9 cellular contexts compared by ENCODE assay signal in genomic region chr17:2982854-2983636, GRCh38.
DNase-seq lines count a peak whose midpoint lies in the region; ATAC-seq and TF ChIP-seq lines count a peak whose summit lies in the region.
"Had no signal": no experiment of that assay in that cellular context is flagged by ENCODE, and none has a peak within 500 bp of the region (broad histone marks: within the 10 kb centered on the region; RNA-seq: fewer than 3 reads in every experiment).

No MANE protein-coding gene starts in this region.

- no peak overlapping the region for H3K4me3 Mint-ChIP-seq in endothelial cell (ENCODE audit: unreplicated experiment)
- H3K4me3 Mint-ChIP-seq in activated CD4-positive, alpha-beta memory T cell treated with anti-CD3 and anti-CD28 coated beads for 36 hours = no peak overlapping the region

- WGBS in psoas muscle, 3 donors = 27 to 38% (median 28%) methylated on average over 27 of the region's 27 CpGs

- H3K27ac Mint-ChIP-seq in endothelial cell (ENCODE audit: unreplicated experiment) = no peak overlapping the region
- H3K27ac Mint-ChIP-seq in activated CD4-positive, alpha-beta memory T cell treated with anti-CD3 and anti-CD28 coated beads for 36 hours = no peak overlapping the region

- H3K27ac ChIP-seq in SJCRH30 (peak overlapping the region; percentile 90), psoas muscle (peak overlapping the region; percentile 55)

- ATAC-seq in Right ventricle myocardium inferior (peak; percentile 99), psoas muscle (peak; percentile 100), HG03196 (IDR thresholded peaks at IDR 0.05; ENCODE audit: unreplicated experiment) (no peak)

- DNase-seq in EL (peak; percentile 88), SJCRH30 (peak; percentile 92), Right ventricle myocardium inferior (ENCODE audit: missing footprints) (peak; percentile 85), psoas muscle (peak; percentile 87 to 96), endothelial cell (ENCODE audit: low spot score) (no peak), NCI-H345 treated with DMSO at 0.1 percent for 48 hours (lab: John Stamatoyannopoulos, UW; ENCODE audit: unreplicated experiment) (no peak)
- no peak for DNase-seq in activated CD4-positive, alpha-beta memory T cell treated with anti-CD3 and anti-CD28 coated beads for 36 hours
- DNase-seq: KG1 had no signal

- TF ChIP-seq CTCF in psoas muscle (IDR thresholded peaks at IDR 0.05) (peak; percentile 38), endothelial cell (IDR thresholded peaks at IDR 0.05; ENCODE audit: unreplicated experiment) (no peak)

- H3K27me3 Mint-ChIP-seq in endothelial cell (ENCODE audit: unreplicated experiment) = peaks cover 3% of the 10 kb centered on the region
- no peaks in the 10 kb centered on the region for H3K27me3 Mint-ChIP-seq in activated CD4-positive, alpha-beta memory T cell treated with anti-CD3 and anti-CD28 coated beads for 36 hours

- no peaks in the 10 kb centered on the region for H3K36me3 ChIP-seq in SJCRH30
- H3K36me3 ChIP-seq in psoas muscle (ENCODE audit: insufficient read depth in 1 of 2, low read depth in 1 of 2) = no peaks in the 10 kb centered on the region

- CTCF ChIA-PET in activated CD4-positive, alpha-beta memory T cell treated with anti-CD3 and anti-CD28 coated beads for 36 hours (lab: Charles Lee) = no interaction called here

- H3K4me1 Mint-ChIP-seq in endothelial cell (ENCODE audit: unreplicated experiment) = no peaks in the 10 kb centered on the region
- H3K4me1 Mint-ChIP-seq in activated CD4-positive, alpha-beta memory T cell treated with anti-CD3 and anti-CD28 coated beads for 36 hours (ENCODE audit: low read depth) = no peaks in the 10 kb centered on the region

- POLR2A ChIA-PET in activated CD4-positive, alpha-beta memory T cell treated with anti-CD3 and anti-CD28 coated beads for 36 hours (lab: Charles Lee) = no interaction called here

- H3K4me1 ChIP-seq in SJCRH30 (peaks cover 15% of the 10 kb centered on the region), psoas muscle (peaks cover 6% of the 10 kb centered on the region)

- H3K4me3 ChIP-seq in SJCRH30 (0 out of 2 replicates have a peak overlapping the region, but pooled peaks have one; percentile 3), psoas muscle (peak overlapping the region; percentile 22)

- H3K9me3 ChIP-seq in SJCRH30 (replicated peaks) (no peaks in the 10 kb centered on the region), psoas muscle (no peaks in the 10 kb centered on the region)

- peaks cover 4% of the 10 kb centered on the region for H3K36me3 Mint-ChIP-seq in endothelial cell (ENCODE audit: low read depth, unreplicated experiment)
- H3K36me3 Mint-ChIP-seq in activated CD4-positive, alpha-beta memory T cell treated with anti-CD3 and anti-CD28 coated beads for 36 hours = peaks cover 2% of the 10 kb centered on the region

- no peaks in the 10 kb centered on the region for H3K9me3 Mint-ChIP-seq in endothelial cell (ENCODE audit: unreplicated experiment)
- H3K9me3 Mint-ChIP-seq in activated CD4-positive, alpha-beta memory T cell treated with anti-CD3 and anti-CD28 coated beads for 36 hours = no peaks in the 10 kb centered on the region

- H3K27me3 ChIP-seq in SJCRH30 (no peaks in the 10 kb centered on the region), psoas muscle (ENCODE audit: insufficient read depth in 3 of 3, low read length in 2 of 3) (no peaks in the 10 kb centered on the region)

- intact Hi-C loops in Right ventricle myocardium inferior (cut with DNase I) (no loop called here), psoas muscle (cut with DNase I) (no loop called here)
- intact Hi-C loops in activated CD4-positive, alpha-beta memory T cell treated with anti-CD3 and anti-CD28 coated beads for 36 hours (cut with micrococcal nuclease) = no loop called here

Comparison
In these comparisons a context has a peak if more than half of its experiments do, and no peak if none do; other contexts are left out.
1. DNase-seq: peak in EL (single experiment), SJCRH30 (2 of 2), Right ventricle myocardium inferior (single experiment) and psoas muscle (2 of 2); none in endothelial cell (single experiment), NCI-H345 treated with DMSO at 0.1 percent for 48 hours (single experiment) and activated CD4-positive, alpha-beta memory T cell treated with anti-CD3 and anti-CD28 coated beads for 36 hours (single experiment).